Comparison of ENCODE assay signal across 15 cellular contexts in the genomic region with DNA sequence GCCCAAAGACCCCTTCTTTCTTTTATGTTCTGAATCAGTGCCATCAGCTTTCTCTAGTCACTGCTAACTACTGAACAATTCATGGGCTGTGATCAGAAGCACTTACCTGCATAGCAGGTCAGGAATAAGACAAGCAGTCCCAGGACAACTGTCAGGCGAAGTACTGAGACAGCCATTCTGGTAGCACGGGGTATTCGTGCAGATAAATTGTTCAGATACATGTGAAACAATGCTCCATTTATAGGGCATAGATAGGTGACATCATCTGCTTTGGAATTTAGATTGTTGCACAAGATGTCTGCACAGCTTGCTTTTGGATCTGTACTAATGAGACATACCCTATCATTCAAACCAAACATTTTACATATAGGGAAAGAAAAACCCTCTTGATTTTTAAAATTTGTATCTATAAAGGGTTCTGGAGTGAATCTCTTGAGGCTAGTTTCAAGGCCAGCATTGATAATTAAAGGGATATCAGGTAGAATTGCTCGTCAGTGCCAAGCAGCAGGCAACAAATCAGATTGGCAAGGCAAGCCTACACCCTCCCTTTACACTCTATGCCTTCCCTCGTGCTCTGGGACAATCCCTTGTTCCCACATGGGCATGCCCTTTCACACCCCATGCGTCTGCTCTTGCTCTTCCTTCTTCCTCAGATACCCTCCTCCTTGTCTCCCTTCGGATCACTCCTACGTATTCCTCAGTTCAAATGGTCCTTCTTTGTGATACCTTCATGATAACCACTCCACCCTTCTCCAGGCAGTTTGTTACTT. TPM values are rescaled to one million over a fixed set of nuclear protein-coding genes. Genes with fewer than 3 reads are reported as not detected.
DNase-seq lines count a peak whose midpoint lies in the region; ATAC-seq, FAIRE-seq and TF ChIP-seq lines count a peak whose summit lies in the region.
"Had no signal": no experiment of that assay in that cellular context is flagged by ENCODE, and none has a peak within 500 bp of the region (broad histone marks: within the 10 kb centered on the region; RNA-seq: fewer than 3 reads in every experiment).

A gene (minus strand): TSS at position 213 of the 770 bp plus-strand sequence. CDS start 37 bp downstream, at position 176.

- no peak within 1 kb of the TSS for H2AFZ ChIP-seq in IMR-90 (replicated peaks; ENCODE audit: low read length, poor library complexity)

- H3K4me3 Mint-ChIP-seq in activated CD4-positive, alpha-beta T cell treated with anti-CD3 and anti-CD28 coated beads for 36 hours = no peak within 1 kb of the TSS
- H3K4me3 Mint-ChIP-seq: neural crest cell had no signal

- H2BK15ac ChIP-seq in IMR-90 (ENCODE audit: low read depth, low read length) = 0 out of 3 replicates have a peak within 1 kb of the TSS, but pooled peaks have one; percentile 16

- no peaks in the 10 kb centered on the region for H3K36me3 ChIP-seq in IMR-90 (ENCODE audit: control insufficient read depth, insufficient read depth, low read length)
- no peaks in the 10 kb centered on the region for H3K36me3 ChIP-seq in effector memory CD4-positive, alpha-beta T cell (ENCODE audit: control insufficient read depth, insufficient read depth, low read length)
- H3K36me3 ChIP-seq: colonic mucosa had no signal

- H3K4ac ChIP-seq in IMR-90 (ENCODE audit: low read depth, low read length) = 0 out of 2 replicates have a peak within 1 kb of the TSS, but pooled peaks have one; percentile 30

- H3K23ac ChIP-seq in IMR-90 (ENCODE audit: low read depth, low read length) = no peak within 1 kb of the TSS

- H3K27ac Mint-ChIP-seq in activated CD4-positive, alpha-beta T cell treated with anti-CD3 and anti-CD28 coated beads for 36 hours = no peak within 1 kb of the TSS

- peak within 1 kb of the TSS; percentile 78; the same call in 1 of the 2 replicates for H2AK5ac ChIP-seq in IMR-90 (ENCODE audit: low read depth, low read length)

- no peaks in the 10 kb centered on the region for H3K79me1 ChIP-seq in IMR-90 (ENCODE audit: low read depth in 1 of 2, low read length in 2 of 2)

- POLR2A ChIA-PET in IMR-90 (lab: Charles Lee; ENCODE audit: unreplicated experiment) = no interaction called here
- POLR2A ChIA-PET in activated CD4-positive, alpha-beta T cell treated with anti-CD3 and anti-CD28 coated beads for 36 hours (lab: Charles Lee) = no interaction called here

- no peak within 1 kb of the TSS for H2BK5ac ChIP-seq in IMR-90 (ENCODE audit: low read depth, low read length, poor library complexity, severe bottlenecking)

- intact Hi-C loops in IMR-90 (cut with micrococcal nuclease) = no loop called here
- intact Hi-C loops in activated CD4-positive, alpha-beta T cell treated with anti-CD3 and anti-CD28 coated beads for 36 hours (cut with DNase I, micrococcal nuclease) = no loop called here

- peaks cover 3% of the 10 kb centered on the region; the same call in 1 of the 2 replicates for H3K9me1 ChIP-seq in IMR-90 (ENCODE audit: insufficient read depth, low read length)

- peaks cover 3% of the 10 kb centered on the region for H3K4me1 ChIP-seq in IMR-90 (ENCODE audit: control insufficient read depth, insufficient read depth, low read length)
- H3K4me1 ChIP-seq in effector memory CD4-positive, alpha-beta T cell (ENCODE audit: control insufficient read depth, insufficient read depth, low read length, poor library complexity, severe bottlenecking) = no peaks in the 10 kb centered on the region
- H3K4me1 ChIP-seq: colonic mucosa had no signal

- no peak within 1 kb of the TSS; the same call in 1 of the 2 replicates for H3K9ac ChIP-seq in IMR-90 (ENCODE audit: low read depth, low read length)

- no peak for FAIRE-seq in GM12891 (lab: Jason Lieb, UNC)
- FAIRE-seq: TTC549 had no signal

- peak within 1 kb of the TSS; percentile 23; the same call in 1 of the 2 replicates for H3K27ac ChIP-seq in 22Rv1
- no peak within 1 kb of the TSS for H3K27ac ChIP-seq in IMR-90 (ENCODE audit: insufficient read depth, low read length)
- no peak within 1 kb of the TSS for H3K27ac ChIP-seq in effector memory CD4-positive, alpha-beta T cell (ENCODE audit: insufficient read depth, low read length, poor library complexity, severe bottlenecking)
- H3K27ac ChIP-seq: colonic mucosa had no signal

- dilution Hi-C loops in IMR-90 (cut with HindIII; ENCODE audit: low sequenced_read_pairs, unreplicated experiment) = no loop called here

- no peak within 1 kb of the TSS for H3K56ac ChIP-seq in IMR-90 (ENCODE audit: extremely low read depth, insufficient read depth, low read length)

- DNase-seq in IMR-90 (peak; percentile 57), cardiac fibroblast (ENCODE audit: low read depth in 2 of 2) (peak; percentile 21 to 89), islet precursor cell (peak; percentile 69), GM12891 (ENCODE audit: insufficient read length, low spot score) (no peak)
- no peak for DNase-seq in stimulated activated CD4-positive, alpha-beta T cell treated with anti-CD3 and anti-CD28 coated beads, Interleukin-4, amount 100 ng/mL, for 1 hour
- no peak for DNase-seq in effector memory CD4-positive, alpha-beta T cell
- no peak for DNase-seq in activated CD4-positive, alpha-beta T cell treated with anti-CD3 and anti-CD28 coated beads for 36 hours
- DNase-seq: ACHN; colonic mucosa; NCI-H1092 treated with DMSO at 0.1 percent for 48 hours; stimulated activated CD4-positive, alpha-beta T cell treated with anti-CD3 and anti-CD28 coated beads, Interleukin-2, amount 100 ng/mL, for 48 hours had no signal

- no CpG with 5 or more reads among the region's 8 CpGs for WGBS in IMR-90 (ENCODE audit: extremely low coverage in 2 of 2, insufficient read length in 1 of 2), 2 experiments

- H3K9me3 Mint-ChIP-seq in activated CD4-positive, alpha-beta T cell treated with anti-CD3 and anti-CD28 coated beads for 36 hours (ENCODE audit: low read depth) = no peaks in the 10 kb centered on the region
- H3K9me3 Mint-ChIP-seq: neural crest cell had no signal

- H3K4me1 Mint-ChIP-seq in activated CD4-positive, alpha-beta T cell treated with anti-CD3 and anti-CD28 coated beads for 36 hours = no peaks in the 10 kb centered on the region
- H3K4me1 Mint-ChIP-seq: neural crest cell had no signal

- no TSS peak for BruUV-seq in IMR-90 (replicated peaks; lab: Mats Ljungman, UMichigan)

- peak within 1 kb of the TSS; percentile 35; the same call in 1 of the 2 replicates for H2BK120ac ChIP-seq in IMR-90 (ENCODE audit: low read depth, low read length)

- TF ChIP-seq RAD21 in IMR-90 (IDR thresholded peaks at IDR 0.05; ENCODE audit: low read length) = no peak

- in situ Hi-C loops in IMR-90 (cut with MboI; ENCODE audit: low sequenced_read_pairs) = no loop called here

- H2BK20ac ChIP-seq in IMR-90 (ENCODE audit: low read depth, low read length) = 0 out of 2 replicates have a peak within 1 kb of the TSS, but pooled peaks have one; percentile 29

- no peaks in the 10 kb centered on the region for H4K20me1 ChIP-seq in IMR-90 (ENCODE audit: insufficient read depth, low read length)

- no peak for ATAC-seq in IMR-90 (ENCODE audit: low read depth)
- ATAC-seq in activated CD4-positive, alpha-beta T cell treated with anti-CD3 and anti-CD28 coated beads for 36 hours = no peak

- H3K4me3 ChIP-seq in IMR-90 (ENCODE audit: insufficient read depth, low read depth, low read length) (no peak within 1 kb of the TSS), cardiac fibroblast (replicated peaks in 1 of 2; ENCODE audit: low read depth in 2 of 2, low read length in 2 of 2) (peak within 1 kb of the TSS in 1 of 2 donors; percentile 29)
- H3K4me3 ChIP-seq in effector memory CD4-positive, alpha-beta T cell (ENCODE audit: insufficient read depth, low read depth, low read length, poor library complexity, severe bottlenecking) = no peak within 1 kb of the TSS
- H3K4me3 ChIP-seq: colonic mucosa had no signal

- no peaks in the 10 kb centered on the region for H3K27me3 Mint-ChIP-seq in activated CD4-positive, alpha-beta T cell treated with anti-CD3 and anti-CD28 coated beads for 36 hours

- TF ChIP-seq POLR2A in IMR-90 (IDR thresholded peaks at IDR 0.05; ENCODE audit: low read depth, low read length) = no peak
- no peak for TF ChIP-seq POLR2A in GM12891 (IDR thresholded peaks at IDR 0.05; ENCODE audit: low read depth, low read length)

- no peak for TF ChIP-seq CTCF in 22Rv1 (IDR thresholded peaks at IDR 0.05)
- TF ChIP-seq CTCF in IMR-90 (conservative IDR thresholded peaks at IDR 0.05; ENCODE audit: low read depth, low read length) = no peak
- no peak for TF ChIP-seq CTCF in cardiac fibroblast (IDR thresholded peaks at IDR 0.05; ENCODE audit: low read depth, low read length)

- peak within 1 kb of the TSS; percentile 33; the same call in 1 of the 2 replicates for H3K4me2 ChIP-seq in IMR-90 (ENCODE audit: low read depth, low read length)

- H4K8ac ChIP-seq in IMR-90 (ENCODE audit: low read depth in 2 of 2, low read length in 2 of 2) = no peak within 1 kb of the TSS; a peak in 1 of 4 replicates

- H3K14ac ChIP-seq in IMR-90 (replicated peaks; ENCODE audit: low read depth, low read length) = no peak within 1 kb of the TSS; the same call in 1 of the 2 replicates

- H3K18ac ChIP-seq in IMR-90 (ENCODE audit: low read depth, low read length) = peak within 1 kb of the TSS; percentile 70; the same call in 1 of the 2 replicates

- no peaks in the 10 kb centered on the region for H3K27me3 ChIP-seq in IMR-90 (ENCODE audit: control insufficient read depth, insufficient read depth, low read length)
- no peaks in the 10 kb centered on the region for H3K27me3 ChIP-seq in effector memory CD4-positive, alpha-beta T cell (replicated peaks; ENCODE audit: control insufficient read depth, insufficient read depth, low read length, poor library complexity, severe bottlenecking)
- H3K27me3 ChIP-seq: colonic mucosa had no signal

- H3K36me3 Mint-ChIP-seq in activated CD4-positive, alpha-beta T cell treated with anti-CD3 and anti-CD28 coated beads for 36 hours (ENCODE audit: low read depth) = no peaks in the 10 kb centered on the region

- H4K5ac ChIP-seq in IMR-90 (ENCODE audit: low read depth, low read length) = no peak within 1 kb of the TSS

- CTCF ChIA-PET in IMR-90 (lab: Yijun Ruan, JAX) = no interaction called here
- CTCF ChIA-PET in activated CD4-positive, alpha-beta T cell treated with anti-CD3 and anti-CD28 coated beads for 36 hours (lab: Charles Lee) = no interaction called here

- H3K9me3 ChIP-seq in IMR-90 (ENCODE audit: control insufficient read depth, insufficient read depth, low read length) = no peaks in the 10 kb centered on the region
- H3K9me3 ChIP-seq in effector memory CD4-positive, alpha-beta T cell (ENCODE audit: control insufficient read depth, low read length) = no peaks in the 10 kb centered on the region
- H3K9me3 ChIP-seq: colonic mucosa had no signal

- peak within 1 kb of the TSS; percentile 47 for H4K91ac ChIP-seq in IMR-90 (ENCODE audit: insufficient read depth, low read depth, low read length)

- H2AK9ac ChIP-seq in IMR-90 (replicated peaks; ENCODE audit: low read depth, low read length, poor library complexity) = no peak within 1 kb of the TSS

TF ChIP-seq in GM12891, 5 proteins besides CTCF, POLR2A, EP300 and RAD21 (continues in another document):
- no peak for TF ChIP-seq PAX5 (IDR thresholded peaks at IDR 0.05; ENCODE audit: insufficient read depth, low read length, severe bottlenecking)

RNA-seq across cellular contexts. Expression of the gene that starts here (rescaled TPM):
- total RNA-seq in IMR-90 (2012; rRNA removed) = not detected in 2 replicates
- 0.98 and 1.3 TPM in 2 replicates for polyA plus RNA-seq in IMR-90 (2012; rRNA removed)
- polyA plus RNA-seq in IMR-90 (2012; cell fraction: cytosol; rRNA removed) = 0.40 TPM in 1 of 2 replicates, not detected in the other
- polyA plus RNA-seq in IMR-90 (2012; cell fraction: nucleus; rRNA removed; ENCODE audit: low replicate concordance) = 0.56 TPM in 1 of 2 replicates, not detected in the other
- not detected for polyA plus RNA-seq in GM12891 (2012; ENCODE audit: low read depth, missing spikeins)
- not detected for total RNA-seq in activated CD4-positive, alpha-beta T cell treated with anti-CD3 and anti-CD28 coated beads for 36 hours
- total RNA-seq: colonic mucosa, neural crest cell, subcutaneous adipose tissue had no signal

Comparison
In these comparisons a context has a peak if more than half of its experiments do, and no peak if none do; other contexts are left out.
1. DNase-seq: peak in IMR-90 (single experiment), cardiac fibroblast (2 of 2) and islet precursor cell (single experiment); none in GM12891 (single experiment), stimulated activated CD4-positive, alpha-beta T cell treated with anti-CD3 and anti-CD28 coated beads, Interleukin-4, amount 100 ng/mL, for 1 hour (single experiment), effector memory CD4-positive, alpha-beta T cell (0 of 3) and activated CD4-positive, alpha-beta T cell treated with anti-CD3 and anti-CD28 coated beads for 36 hours (single experiment).